Comparison of ENCODE assay signal across 8 cellular contexts in the genomic region with DNA sequence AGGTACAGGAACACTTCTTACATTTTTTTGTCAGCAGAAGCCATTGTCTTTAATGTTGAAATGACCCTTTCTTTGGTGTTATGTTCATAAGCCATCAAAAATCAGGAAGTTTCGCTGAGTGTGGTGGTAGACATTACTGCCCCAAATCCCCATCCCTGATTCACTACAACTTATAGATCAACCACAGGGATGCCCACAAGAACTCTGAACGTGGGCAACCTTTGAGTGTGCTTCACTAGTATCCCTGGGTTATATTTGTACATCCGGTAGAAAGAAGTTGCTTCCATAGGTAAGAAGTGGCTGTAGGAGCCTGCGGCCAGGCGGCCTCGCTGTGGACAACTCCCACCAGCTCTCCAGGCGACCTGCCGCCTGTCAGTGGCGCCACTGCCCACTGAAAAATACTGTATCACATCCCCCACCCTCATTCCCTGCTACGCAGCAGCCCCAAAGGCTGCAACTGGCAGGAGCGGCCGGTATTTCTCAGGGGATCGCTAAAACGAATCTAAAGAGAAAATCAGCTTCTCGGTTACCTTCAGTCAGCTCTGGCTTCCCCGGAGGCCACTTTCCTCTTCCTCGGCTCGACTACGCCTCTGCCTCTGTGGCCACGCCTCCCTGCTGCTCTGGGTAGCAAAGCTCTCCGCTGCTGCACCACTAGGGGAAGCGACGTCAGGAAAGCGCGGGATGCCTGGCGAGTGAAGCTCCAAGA. TPM values are rescaled to one million over a fixed set of nuclear protein-coding genes. Genes with fewer than 3 reads are reported as not detected.
A peak's percentile ranks its signal among the peaks of the same experiment; 100 is the strongest.
DNase-seq lines count a peak whose midpoint lies in the region; ATAC-seq lines count a peak whose summit lies in the region.

No MANE protein-coding gene starts in this region.

- peak; percentile 99 for ATAC-seq in GM18519 (IDR thresholded peaks at IDR 0.05; ENCODE audit: low FRiP score, unreplicated experiment)
- ATAC-seq in HG03039 (IDR thresholded peaks at IDR 0.05; ENCODE audit: unreplicated experiment): peak; percentile 93

- H3K18ac ChIP-seq in mesenchymal stem cell (ENCODE audit: low read depth in 1 of 2, low read length in 2 of 2): no peak overlapping the region

- peaks cover 20% of the 10 kb centered on the region for H3K9me3 ChIP-seq in mesenchymal stem cell (ENCODE audit: control insufficient read depth, low read length)

- no peak overlapping the region for H3K4ac ChIP-seq in mesenchymal stem cell (ENCODE audit: low read depth in 1 of 2, low read length in 2 of 2)

- peaks cover 11% of the 10 kb centered on the region for H3K9me3 Mint-ChIP-seq in dendritic cell treated with granulocyte-macrophage colony-stimulating factor and Interleukin-4, amounts not matched to agents 40 ng/mL and 50 ng/mL, for 4 days

- no peak overlapping the region for H2BK120ac ChIP-seq in mesenchymal stem cell (ENCODE audit: low read depth, low read length)

- 6% methylated on average over 16 of the region's 26 CpGs for WGBS in mesenchymal stem cell

- H4K8ac ChIP-seq in mesenchymal stem cell (ENCODE audit: low read length): no peak overlapping the region

- H2AFZ ChIP-seq in mesenchymal stem cell (ENCODE audit: low read depth, low read length): peak overlapping the region; percentile 11

- no peaks in the 10 kb centered on the region for H3K27me3 Mint-ChIP-seq in dendritic cell treated with granulocyte-macrophage colony-stimulating factor and Interleukin-4, amounts not matched to agents 40 ng/mL and 50 ng/mL, for 4 days

- H3K27me3 ChIP-seq in mesenchymal stem cell (ENCODE audit: control insufficient read depth in 1 of 2, insufficient read depth in 1 of 2, low read length in 2 of 2): peaks cover 0 to 8% of the 10 kb centered on the region in 2 experiments

- peaks cover 10% of the 10 kb centered on the region for H3K36me3 Mint-ChIP-seq in dendritic cell treated with granulocyte-macrophage colony-stimulating factor and Interleukin-4, amounts not matched to agents 40 ng/mL and 50 ng/mL, for 4 days (ENCODE audit: low read depth)

- no peak overlapping the region for H3K27ac Mint-ChIP-seq in dendritic cell treated with granulocyte-macrophage colony-stimulating factor and Interleukin-4, amounts not matched to agents 40 ng/mL and 50 ng/mL, for 4 days

- intact Hi-C loops in dendritic cell treated with granulocyte-macrophage colony-stimulating factor and Interleukin-4, amounts not matched to agents 40 ng/mL and 50 ng/mL, for 4 days (cut with micrococcal nuclease): no loop called here

- H3K14ac ChIP-seq in mesenchymal stem cell (ENCODE audit: low read length in 2 of 2): no peak overlapping the region

- peaks cover 8% of the 10 kb centered on the region for H3K4me1 Mint-ChIP-seq in dendritic cell treated with granulocyte-macrophage colony-stimulating factor and Interleukin-4, amounts not matched to agents 40 ng/mL and 50 ng/mL, for 4 days (ENCODE audit: low read depth)

- H2AK5ac ChIP-seq in mesenchymal stem cell (ENCODE audit: low read length, severe bottlenecking): no peak overlapping the region

- peaks cover 5 to 7% of the 10 kb centered on the region in 2 experiments for H3K36me3 ChIP-seq in mesenchymal stem cell (ENCODE audit: control insufficient read depth in 1 of 2, insufficient read depth in 2 of 2, low read depth in 1 of 2, low read length in 2 of 2)

- no peak overlapping the region for H3K9ac ChIP-seq in mesenchymal stem cell (ENCODE audit: low read length)

- no peak overlapping the region for H3K23ac ChIP-seq in mesenchymal stem cell (ENCODE audit: low read length in 2 of 2)

- no peak overlapping the region for H3K27ac ChIP-seq in mesenchymal stem cell (ENCODE audit: low read length, poor library complexity, severe bottlenecking)

- H2BK15ac ChIP-seq in mesenchymal stem cell (ENCODE audit: low read depth, poor library complexity, severe bottlenecking): no peak overlapping the region

- peak overlapping the region; percentile 57 for H3K4me3 Mint-ChIP-seq in dendritic cell treated with granulocyte-macrophage colony-stimulating factor and Interleukin-4, amounts not matched to agents 40 ng/mL and 50 ng/mL, for 4 days

- H3K79me1 ChIP-seq in mesenchymal stem cell (replicated peaks; ENCODE audit: low read length, poor library complexity, severe bottlenecking): peaks cover 6% of the 10 kb centered on the region

- no peaks in the 10 kb centered on the region for H3K4me1 ChIP-seq in mesenchymal stem cell (ENCODE audit: control insufficient read depth, insufficient read depth, low read depth, low read length)

- no peak overlapping the region for H3K4me2 ChIP-seq in mesenchymal stem cell (ENCODE audit: low read length, poor library complexity, severe bottlenecking)

- DNase-seq in activated CD4-positive, alpha-beta T cell treated with anti-CD3 and anti-CD28 coated beads for 4 hours: peak; percentile 50 to 54
- DNase-seq in mesenchymal stem cell: peak; percentile 47
- peak; percentile 17 to 19 for DNase-seq in stimulated activated CD8-positive, alpha-beta memory T cell treated with anti-CD3 and anti-CD28 coated beads, Interleukin-15, amount 100 ng/mL, for 4 hours (ENCODE audit: low read depth in 2 of 2)
- no peak for DNase-seq in NCI-H2196 (lab: John Stamatoyannopoulos, UW; ENCODE audit: unreplicated experiment)
- DNase-seq in NK-92 (lab: John Stamatoyannopoulos, UW; ENCODE audit: unreplicated experiment): no peak

- peak overlapping the region in 1 of 2 experiments; percentile 60 for H3K4me3 ChIP-seq in mesenchymal stem cell (ENCODE audit: insufficient read depth in 1 of 2, low read depth in 1 of 2, low read length in 2 of 2)

- H2BK5ac ChIP-seq in mesenchymal stem cell (ENCODE audit: low read depth, low read length, poor library complexity, severe bottlenecking): no peak overlapping the region

- H2BK12ac ChIP-seq in mesenchymal stem cell (ENCODE audit: low read length in 2 of 2): no peak overlapping the region

- no peak overlapping the region for H4K91ac ChIP-seq in mesenchymal stem cell (ENCODE audit: low read length)

RNA-seq across cellular contexts. Expression of a gene that starts 13.9 kb away (rescaled TPM):
- polyA plus RNA-seq in mesenchymal stem cell (2013, experiment 1 of 2): not detected
- not detected for polyA plus RNA-seq in mesenchymal stem cell (2013, experiment 2 of 2)

RNA-seq across cellular contexts. Expression of a gene that starts 43.5 kb away (rescaled TPM):
- not detected for polyA plus RNA-seq in mesenchymal stem cell (2013, experiment 1 of 2)
- not detected for polyA plus RNA-seq in mesenchymal stem cell (2013, experiment 2 of 2)

RNA-seq across cellular contexts. Expression of a gene that starts 48.5 kb away (rescaled TPM):
- polyA plus RNA-seq in mesenchymal stem cell (2013, experiment 1 of 2): 3.9 TPM
- polyA plus RNA-seq in mesenchymal stem cell (2013, experiment 2 of 2): 3.8 TPM

RNA-seq across cellular contexts. Expression of a gene that starts 49.2 kb away (rescaled TPM):
- polyA plus RNA-seq in mesenchymal stem cell (2013, experiment 1 of 2): 5.2 TPM
- polyA plus RNA-seq in mesenchymal stem cell (2013, experiment 2 of 2): 4.7 TPM

Comparison
In these comparisons a context has a peak if more than half of its experiments do, and no peak if none do; other contexts are left out.
1. DNase-seq: peak in activated CD4-positive, alpha-beta T cell treated with anti-CD3 and anti-CD28 coated beads for 4 hours (2 of 2), mesenchymal stem cell (single experiment) and stimulated activated CD8-positive, alpha-beta memory T cell treated with anti-CD3 and anti-CD28 coated beads, Interleukin-15, amount 100 ng/mL, for 4 hours (2 of 2); none in NCI-H2196 (single experiment) and NK-92 (single experiment).